ENCODE assay signal across 8 cellular contexts in genomic region chr20:63216041-63216848, GRCh38. TPM values are rescaled to one million over a fixed set of nuclear protein-coding genes. Genes with fewer than 3 reads are reported as not detected.
A peak's percentile ranks its signal among the peaks of the same experiment; 100 is the strongest.
DNase-seq lines count a peak whose midpoint lies in the region; ATAC-seq, FAIRE-seq and TF ChIP-seq lines count a peak whose summit lies in the region.

TSS of gene YTHDF1 (minus strand) at chr20:63216131. CDS start at chr20:63215892, 239 bp downstream.

- peak; percentile 95 for FAIRE-seq in endothelial cell of umbilical vein (lab: Jason Lieb, UNC)

- peak; percentile 82 for ATAC-seq in GM21528 (IDR thresholded peaks at IDR 0.05; ENCODE audit: low FRiP score, unreplicated experiment)

- CTCF ChIA-PET in endothelial cell of umbilical vein (lab: Charles Lee) = interaction anchor here (2.2 to 3.7 kb wide), 3 partner anchors 8 to 14 kb away, joined by 9 to 30 read pairs (median 15); no protein-coding TSS in a partner anchor

- H3K27me3 ChIP-seq in OCI-LY3 (ENCODE audit: low read depth, low read length) = peaks cover 4% of the 10 kb centered on the region; the same call in 1 of the 2 replicates
- H3K27me3 ChIP-seq in endothelial cell of umbilical vein (ENCODE audit: control insufficient read depth in 2 of 2, insufficient read depth in 2 of 2, low read length in 2 of 2) = no peaks in the 10 kb centered on the region

- peak within 1 kb of the TSS; percentile 93 for H3K4me2 ChIP-seq in OCI-LY3 (ENCODE audit: low read length)
- peak within 1 kb of the TSS; percentile 82 for H3K4me2 ChIP-seq in endothelial cell of umbilical vein (ENCODE audit: insufficient read depth, low read length)

- BruUV-seq in endothelial cell of umbilical vein (replicated peaks; lab: Mats Ljungman, UMichigan) = TSS peak; percentile 35

- DNase-seq in DMS 273 (lab: John Stamatoyannopoulos, UW; ENCODE audit: unreplicated experiment) (peak; percentile 98), HuH-7.5 (ENCODE audit: low spot score) (peak; percentile 99), endothelial cell of umbilical vein (ENCODE audit: low read depth, low spot score) (peak; percentile 94), middle frontal gyrus (ENCODE audit: extremely low spot score, low spot score) (peak; percentile 91)
- peak; percentile 97 for DNase-seq in activated CD8-positive, alpha-beta memory T cell treated with anti-CD3 and anti-CD28 coated beads, Interleukin-2, amount 50 U/mL, for 48 hours
- peak; percentile 89 to 93 for DNase-seq in stimulated activated CD8-positive, alpha-beta memory T cell treated with anti-CD3 and anti-CD28 coated beads, Interleukin-2, amount 100 ng/mL, for 1 hour (ENCODE audit: low read depth in 2 of 2)

- H3K9ac ChIP-seq in OCI-LY3 (ENCODE audit: low read length) = peak within 1 kb of the TSS; percentile 98
- H3K9ac ChIP-seq in endothelial cell of umbilical vein (replicated peaks; ENCODE audit: extremely low read depth, insufficient read depth, low read length) = peak within 1 kb of the TSS; percentile 94

- H3K4me1 ChIP-seq in OCI-LY3 (ENCODE audit: low read length) (peaks cover 14% of the 10 kb centered on the region), endothelial cell of umbilical vein (ENCODE audit: control insufficient read depth, extremely low read depth, insufficient read depth, low read length) (peaks cover 13% of the 10 kb centered on the region)

- TF ChIP-seq CTCF in OCI-LY3 (IDR thresholded peaks at IDR 0.05; ENCODE audit: low read depth, low read length) (no peak), endothelial cell of umbilical vein (IDR thresholded peaks at IDR 0.05; ENCODE audit: extremely low read depth in 1 of 2, insufficient read depth in 1 of 2, low read depth in 1 of 2, low read length in 2 of 2) (no peak)

- H3K79me2 ChIP-seq in OCI-LY3 (ENCODE audit: low read length) (peaks cover 47% of the 10 kb centered on the region), endothelial cell of umbilical vein (ENCODE audit: control insufficient read depth, insufficient read depth, low read length) (peaks cover 46% of the 10 kb centered on the region)

- H2AFZ ChIP-seq in OCI-LY3 (ENCODE audit: low read depth, low read length) (peak within 1 kb of the TSS; percentile 27; the same call in 1 of the 2 replicates), endothelial cell of umbilical vein (ENCODE audit: low read depth, low read length) (peak within 1 kb of the TSS; percentile 71)

- H4K20me1 ChIP-seq in OCI-LY3 (ENCODE audit: insufficient read depth, low read length) = peaks cover 23% of the 10 kb centered on the region
- H4K20me1 ChIP-seq in endothelial cell of umbilical vein (replicated peaks; ENCODE audit: control insufficient read depth, extremely low read depth, insufficient read depth, low read length) = peaks cover 4% of the 10 kb centered on the region

- H3K36me3 ChIP-seq in OCI-LY3 (replicated peaks; ENCODE audit: low read depth, low read length) (peaks cover 26% of the 10 kb centered on the region), endothelial cell of umbilical vein (ENCODE audit: control insufficient read depth in 2 of 2, extremely low read depth in 1 of 2, insufficient read depth in 2 of 2, low read length in 2 of 2) (peaks cover 13% of the 10 kb centered on the region in 2 experiments)

- intact Hi-C loops in endothelial cell of umbilical vein (cut with micrococcal nuclease) = loop anchor here (5.0 kb wide), 1 partner anchor 34 kb away; no protein-coding TSS in a partner anchor

- peak within 1 kb of the TSS; percentile 98 for H3K4me3 ChIP-seq in OCI-LY3 (ENCODE audit: low read length)
- peak within 1 kb of the TSS; percentile 59 to 94 (median 86) for H3K4me3 ChIP-seq in endothelial cell of umbilical vein (replicated peaks in 1 of 3; ENCODE audit: insufficient read depth in 1 of 3, low read depth in 1 of 3, low read length in 3 of 3)

- peak within 1 kb of the TSS; percentile 54 for H3K27ac ChIP-seq in OCI-LY3 (ENCODE audit: low read length)
- H3K27ac ChIP-seq in endothelial cell of umbilical vein (ENCODE audit: insufficient read depth, low read depth, low read length) = peak within 1 kb of the TSS; percentile 79

- dilution Hi-C loops in endothelial cell of umbilical vein (cut with MboI; ENCODE audit: extremely low pct_ligation_motif_present, low sequenced_read_pairs) = no loop called here

- no peaks in the 10 kb centered on the region for H3K9me3 ChIP-seq in OCI-LY3 (ENCODE audit: insufficient read depth, low read length)
- H3K9me3 ChIP-seq in endothelial cell of umbilical vein (replicated peaks; ENCODE audit: control insufficient read depth, insufficient read depth, low read length) = no peaks in the 10 kb centered on the region

- H3K9me1 ChIP-seq in endothelial cell of umbilical vein (replicated peaks; ENCODE audit: control insufficient read depth, extremely low read depth, insufficient read depth, low read length) = no peaks in the 10 kb centered on the region

- POLR2A ChIA-PET in endothelial cell of umbilical vein (lab: Charles Lee) = no interaction called here

- peak; percentile 75 for TF ChIP-seq POLR2A in endothelial cell of umbilical vein (IDR thresholded peaks at IDR 0.05; ENCODE audit: low read depth, low read length)

TF ChIP-seq in endothelial cell of umbilical vein, 7 proteins besides CTCF, POLR2A, EP300 and RAD21:
- TF ChIP-seq EZH2 (IDR thresholded peaks at IDR 0.05; ENCODE audit: borderline replicate concordance, low read depth, low read length, severe bottlenecking) (no peak), MYC (IDR thresholded peaks at IDR 0.05; ENCODE audit: low read depth, low read length) (no peak), MAX (IDR thresholded peaks at IDR 0.05; ENCODE audit: insufficient read depth, insufficient read length) (peak; percentile 84), POLR2AphosphoS5 (IDR thresholded peaks at IDR 0.05; ENCODE audit: insufficient read depth, low read depth, low read length) (peak; percentile 91), FOS (IDR thresholded peaks at IDR 0.05; ENCODE audit: borderline replicate concordance, insufficient read depth, low read length) (no peak), JUN (IDR thresholded peaks at IDR 0.05; ENCODE audit: borderline replicate concordance, insufficient read depth, insufficient read length, low read depth) (no peak), GATA2 (IDR thresholded peaks at IDR 0.05; ENCODE audit: insufficient read depth, insufficient read length, low read depth, low read length) (no peak)

RNA-seq across cellular contexts. Expression of gene YTHDF1, which starts in this region (rescaled TPM):
- total RNA-seq in endothelial cell of umbilical vein = 41.1 and 44.4 TPM in 2 replicates
- polyA plus RNA-seq in endothelial cell of umbilical vein = 22.3 and 25.2 TPM in 2 replicates
- polyA plus RNA-seq in endothelial cell of umbilical vein (2011; cell fraction: cytosol; rRNA removed) = 27.9 and 28.5 TPM in 2 replicates
- 29.8 and 37.1 TPM in 2 replicates for polyA plus RNA-seq in endothelial cell of umbilical vein (2011; cell fraction: nucleus; rRNA removed)
- 35.4 and 36.5 TPM in 2 replicates for polyA plus RNA-seq in endothelial cell of umbilical vein (2012)
- polyA minus RNA-seq in endothelial cell of umbilical vein = 24.0 and 28.1 TPM in 2 replicates
- polyA minus RNA-seq in endothelial cell of umbilical vein (2011; cell fraction: cytosol; rRNA and poly(A)+ RNA removed) = 41.0 TPM
- polyA minus RNA-seq in endothelial cell of umbilical vein (2011; cell fraction: nucleus; rRNA and poly(A)+ RNA removed) = 13.5 and 13.8 TPM in 2 replicates

Comparison
In these comparisons a context has a peak if more than half of its experiments do, and no peak if none do; other contexts are left out.
1. Peak in every context shown above with its lines: DNase-seq, ATAC-seq, H3K4me3 ChIP-seq and H3K27ac ChIP-seq.